Comparison of ENCODE assay signal across 8 cellular contexts in the genomic region with DNA sequence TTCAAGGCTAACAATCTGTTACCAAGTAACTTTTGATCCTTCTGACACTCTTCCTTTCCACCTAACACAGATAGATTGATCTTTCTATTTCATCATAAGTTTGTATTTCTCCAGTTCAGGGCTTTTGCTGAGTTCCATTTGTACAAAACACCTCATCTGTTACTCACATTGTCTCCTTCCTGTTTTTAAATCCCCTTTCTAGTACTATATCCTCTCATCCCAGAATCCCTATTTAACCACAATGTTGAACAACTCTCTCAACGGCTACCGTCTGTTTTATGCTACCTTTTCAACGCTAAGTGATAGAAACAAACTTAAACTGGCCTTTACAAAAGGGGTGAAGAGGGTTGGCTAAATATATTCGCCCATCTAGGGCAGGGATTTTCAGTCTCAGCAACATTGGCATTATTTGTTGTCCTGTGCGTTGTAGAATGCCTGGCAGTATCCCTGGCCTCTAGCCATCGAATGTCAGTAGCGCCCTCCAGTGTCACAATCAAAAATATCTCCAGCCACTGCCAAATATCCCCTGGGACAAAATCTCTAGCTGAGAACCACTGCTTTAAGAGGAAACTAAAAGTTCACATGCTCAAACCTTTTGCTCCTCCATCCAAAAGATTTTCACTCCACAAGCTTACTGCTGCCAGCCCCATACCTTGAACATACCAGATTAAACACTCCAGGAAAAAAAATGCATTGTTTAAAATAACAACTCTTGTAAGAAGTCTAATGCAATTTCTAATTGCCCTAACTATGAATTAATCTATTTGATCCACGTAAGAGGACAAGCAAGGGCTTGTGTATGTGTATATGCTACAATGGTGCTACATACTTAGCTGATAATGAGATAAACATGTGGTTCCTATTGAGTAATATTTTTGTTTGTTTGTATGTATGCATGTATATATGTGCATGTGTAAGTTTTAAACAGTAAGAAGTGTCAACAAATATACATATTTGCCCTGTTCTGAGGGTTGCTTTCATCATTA.
DNase-seq lines count a peak whose midpoint lies in the region; ATAC-seq and TF ChIP-seq lines count a peak whose summit lies in the region.

No MANE protein-coding gene starts in this region.

- no peak for TF ChIP-seq POLR2A in breast epithelium (IDR thresholded peaks at IDR 0.05)

- H3K27me3 ChIP-seq in breast epithelium = no peaks in the 10 kb centered on the region
- no peaks in the 10 kb centered on the region for H3K27me3 ChIP-seq in psoas muscle (ENCODE audit: insufficient read depth in 3 of 3, low read length in 2 of 3)

- H3K27ac ChIP-seq in breast epithelium = no peak overlapping the region
- no peak overlapping the region for H3K27ac ChIP-seq in VCaP
- no peak overlapping the region for H3K27ac ChIP-seq in psoas muscle

- 18 to 21% (median 19%) methylated on average over 8 of the region's 8 CpGs for WGBS in psoas muscle, 3 donors

- H3K4me1 ChIP-seq in breast epithelium (no peaks in the 10 kb centered on the region), psoas muscle (no peaks in the 10 kb centered on the region)

- no TSS peak for BruUV-seq in MCF 10A (replicated peaks; lab: Mats Ljungman, UMichigan)

- peaks cover 27% of the 10 kb centered on the region for H3K27me3 Mint-ChIP-seq in MCF 10A (ENCODE audit: insufficient read depth, unreplicated experiment)

- no peaks in the 10 kb centered on the region for H3K4me1 Mint-ChIP-seq in MCF 10A (ENCODE audit: insufficient read depth, unreplicated experiment)

- CTCF ChIA-PET in MCF 10A (lab: Yijun Ruan, JAX) = interaction anchor here (0.6 to 1.1 kb wide), 4 partner anchors 37 to 1460 kb away, joined by 3 read pairs; no protein-coding TSS in a partner anchor

- no peaks in the 10 kb centered on the region for H3K36me3 Mint-ChIP-seq in MCF 10A (ENCODE audit: insufficient read depth, unreplicated experiment)

- no peak overlapping the region for H3K4me3 Mint-ChIP-seq in MCF 10A (ENCODE audit: unreplicated experiment)

- DNase-seq in MCF 10A (ENCODE audit: unreplicated experiment) (peak; percentile 56), breast epithelium (ENCODE audit: low spot score in 2 of 2) (no peak), MV-4-11 (lab: John Stamatoyannopoulos, UW) (peak; percentile 4), iris pigment epithelial cell (ENCODE audit: low read depth) (peak; percentile 55), psoas muscle (no peak)
- DNase-seq in activated CD8-positive, alpha-beta memory T cell treated with anti-CD3 and anti-CD28 coated beads for 24 hours = no peak

- H3K9me3 Mint-ChIP-seq in MCF 10A (ENCODE audit: unreplicated experiment) = no peaks in the 10 kb centered on the region

- no peak overlapping the region for H3K27ac Mint-ChIP-seq in MCF 10A (ENCODE audit: low read depth, unreplicated experiment)

- POLR2A ChIA-PET in MCF 10A (lab: Yijun Ruan, JAX) = no interaction called here

- intact Hi-C loops in MCF 10A (cut with micrococcal nuclease) = loop anchor here (1.0 to 2.0 kb wide), 4 partner anchors 36 to 270 kb away; no protein-coding TSS in a partner anchor
- intact Hi-C loops in breast epithelium (cut with DNase I; ENCODE audit: low total_unique reads) = no loop called here
- intact Hi-C loops in psoas muscle (cut with DNase I) = no loop called here

- ATAC-seq in psoas muscle (no peak), HG03045 (IDR thresholded peaks at IDR 0.05; ENCODE audit: unreplicated experiment) (no peak)

- no peaks in the 10 kb centered on the region for H3K9me3 ChIP-seq in breast epithelium
- no peaks in the 10 kb centered on the region for H3K9me3 ChIP-seq in psoas muscle

- H3K4me3 ChIP-seq in breast epithelium (no peak overlapping the region), psoas muscle (no peak overlapping the region)

- TF ChIP-seq CTCF in MCF 10A (IDR thresholded peaks at IDR 0.05; ENCODE audit: unreplicated experiment) = peak; percentile 39
- TF ChIP-seq CTCF in breast epithelium (IDR thresholded peaks at IDR 0.05) = peak in 1 of 3 donors; percentile 21
- TF ChIP-seq CTCF in VCaP (conservative IDR thresholded peaks at IDR 0.05) = peak; percentile 66
- TF ChIP-seq CTCF in psoas muscle (IDR thresholded peaks at IDR 0.05) = no peak

- H3K36me3 ChIP-seq in breast epithelium (no peaks in the 10 kb centered on the region), psoas muscle (ENCODE audit: insufficient read depth in 1 of 2, low read depth in 1 of 2) (no peaks in the 10 kb centered on the region)

Comparison
In these comparisons a context has a peak if more than half of its experiments do, and no peak if none do; other contexts are left out.
1. DNase-seq: peak in MCF 10A (single experiment), MV-4-11 (single experiment) and iris pigment epithelial cell (single experiment); none in breast epithelium (0 of 2), psoas muscle (0 of 2) and activated CD8-positive, alpha-beta memory T cell treated with anti-CD3 and anti-CD28 coated beads for 24 hours (single experiment).